28 cellular contexts compared by ENCODE assay signal in genomic region chr13:33224191-33224590, GRCh38.
"Had no signal": no experiment of that assay in that cellular context is flagged by ENCODE, and none has a peak within 500 bp of the region (broad histone marks: within the 10 kb centered on the region; RNA-seq: fewer than 3 reads in every experiment).

No MANE protein-coding gene starts in this region.

- H3K9me3 Mint-ChIP-seq: nephron; stimulated activated effector memory CD8-positive, alpha-beta T cell treated with anti-CD3 and anti-CD28 coated beads, Interleukin-12 subunit alpha, Interleukin-12 subunit beta, amount 100 ng/mL, for 72 hours; stimulated activated naive CD8-positive, alpha-beta T cell treated with anti-CD3 and anti-CD28 coated beads, Interleukin-15, Interleukin-2, amounts not matched to agents 100 ng/mL and 50 ng/mL, for 24 hours had no signal

- FAIRE-seq: small intestine, urothelium cell line had no signal

- H3K27me3 ChIP-seq: left lung, ovary, sigmoid colon, spleen, suprapubic skin, tibial artery, upper lobe of right lung had no signal

- H3K36me3 Mint-ChIP-seq: naive thymus-derived CD8-positive, alpha-beta T cell; stimulated activated effector memory CD8-positive, alpha-beta T cell treated with anti-CD3 and anti-CD28 coated beads, Interleukin-12 subunit alpha, Interleukin-12 subunit beta, amount 100 ng/mL, for 72 hours had no signal

- H3K4me3 Mint-ChIP-seq: naive thymus-derived CD8-positive, alpha-beta T cell; nephron; neural crest cell; stimulated activated effector memory CD8-positive, alpha-beta T cell treated with anti-CD3 and anti-CD28 coated beads, Interleukin-12 subunit alpha, Interleukin-12 subunit beta, amount 100 ng/mL, for 72 hours; stimulated activated naive CD8-positive, alpha-beta T cell treated with anti-CD3 and anti-CD28 coated beads, Interleukin-15, Interleukin-2, amounts not matched to agents 100 ng/mL and 50 ng/mL, for 24 hours had no signal

- H3K9me3 ChIP-seq: left lung, ovary, prostate gland, suprapubic skin, thoracic aorta, tibial artery, upper lobe of right lung had no signal

- H3K4me1 ChIP-seq: prostate gland had no signal

- ATAC-seq: left colon; left lung; lower lobe of right lung; naive thymus-derived CD8-positive, alpha-beta T cell; right cardiac atrium; stimulated activated effector memory CD8-positive, alpha-beta T cell treated with anti-CD3 and anti-CD28 coated beads, Interleukin-12 subunit alpha, Interleukin-12 subunit beta, amount 100 ng/mL, for 72 hours; upper lobe of right lung had no signal

- H3K27ac Mint-ChIP-seq: naive thymus-derived CD8-positive, alpha-beta T cell; nephron; stimulated activated effector memory CD8-positive, alpha-beta T cell treated with anti-CD3 and anti-CD28 coated beads, Interleukin-12 subunit alpha, Interleukin-12 subunit beta, amount 100 ng/mL, for 72 hours; stimulated activated naive CD8-positive, alpha-beta T cell treated with anti-CD3 and anti-CD28 coated beads, Interleukin-15, Interleukin-2, amounts not matched to agents 100 ng/mL and 50 ng/mL, for 24 hours had no signal

- H3K4me3 ChIP-seq: left lung, lower lobe of right lung, ovary, prostate gland, sigmoid colon, spleen, suprapubic skin, thoracic aorta, tibial artery, upper lobe of right lung had no signal

- H3K27ac ChIP-seq: left lung, lower lobe of right lung, ovary, prostate gland, spleen, suprapubic skin, tibial artery, upper lobe of right lung had no signal

- DNase-seq: hippocampal formation; kidney; left colon; left lung; lower lobe of right lung; mammary epithelial cell; mesenchymal stem cell; naive thymus-derived CD8-positive, alpha-beta T cell; nucleus accumbens; ovary; retina; right cardiac atrium; sigmoid colon; small intestine; spleen; stimulated activated CD4-positive, alpha-beta T cell treated with anti-CD3 and anti-CD28 coated beads, Interleukin-4, amount 100 ng/mL, for 24 hours; stimulated activated naive CD4-positive, alpha-beta T cell; tibial artery; trophoblast cell; upper lobe of right lung had no signal

- H3K36me3 ChIP-seq: left lung, lower lobe of right lung, ovary, prostate gland, sigmoid colon, spleen, suprapubic skin, tibial artery, upper lobe of right lung had no signal
